ENCODE assay signal across 17 cellular contexts in the genomic region with DNA sequence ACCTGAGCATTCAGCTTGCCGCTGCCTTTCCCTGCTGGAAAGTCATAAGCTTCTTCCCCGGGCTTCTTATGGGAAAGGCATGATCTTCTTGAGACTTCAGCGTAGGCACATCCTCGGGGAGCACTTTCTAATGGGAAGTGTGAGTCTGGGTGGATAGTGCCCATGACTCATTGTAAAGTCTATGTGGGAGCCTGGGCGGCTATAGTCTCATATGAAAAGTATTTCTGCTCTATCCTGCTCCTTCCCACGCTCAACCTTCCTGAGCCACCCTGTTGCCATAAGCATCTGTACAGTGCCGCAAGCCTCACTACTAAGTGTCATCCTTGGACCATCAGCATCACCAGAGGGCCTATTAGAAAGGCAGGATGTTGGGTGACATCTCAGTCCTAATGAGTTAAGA.
A peak's percentile ranks its signal among the peaks of the same experiment; 100 is the strongest.
DNase-seq lines count a peak whose midpoint lies in the region; ATAC-seq and TF ChIP-seq lines count a peak whose summit lies in the region.
"Had no signal": no experiment of that assay in that cellular context is flagged by ENCODE, and none has a peak within 500 bp of the region (broad histone marks: within the 10 kb centered on the region; RNA-seq: fewer than 3 reads in every experiment).

No MANE protein-coding gene starts in this region.

- TF ChIP-seq CTCF in RWPE2 (IDR thresholded peaks at IDR 0.05; ENCODE audit: poor library complexity, severe bottlenecking) (no peak), fibroblast of mammary gland (conservative IDR thresholded peaks at IDR 0.05; ENCODE audit: control insufficient read depth, insufficient read depth, low read depth, low read length) (no peak)

- ATAC-seq in RWPE2 (ENCODE audit: low read depth): peak; percentile 52
- ATAC-seq: gastrocnemius medialis; naive thymus-derived CD4-positive, alpha-beta T cell had no signal

- H3K27me3 ChIP-seq in RWPE2 (ENCODE audit: insufficient read depth, poor library complexity, severe bottlenecking): no peaks in the 10 kb centered on the region
- H3K27me3 ChIP-seq in skeletal muscle satellite cell (ENCODE audit: control insufficient read depth, insufficient read depth, low read length): no peaks in the 10 kb centered on the region
- H3K27me3 ChIP-seq: gastrocnemius medialis, sigmoid colon had no signal

- H3K4me1 ChIP-seq in RWPE2 (ENCODE audit: insufficient read depth, poor library complexity, severe bottlenecking): peaks cover 31% of the 10 kb centered on the region
- peaks cover 63% of the 10 kb centered on the region for H3K4me1 ChIP-seq in skeletal muscle satellite cell (ENCODE audit: control insufficient read depth, insufficient read depth, low read length)
- H3K4me1 ChIP-seq: gastrocnemius medialis had no signal

- H3K9ac ChIP-seq in skeletal muscle satellite cell (ENCODE audit: low read depth, low read length): peak overlapping the region; percentile 83

- H3K4me3 ChIP-seq in RWPE2 (ENCODE audit: severe bottlenecking) (no peak overlapping the region), fibroblast of mammary gland (ENCODE audit: control insufficient read depth, low read depth, low read length) (no peak overlapping the region), skeletal muscle satellite cell (ENCODE audit: low read length) (peak overlapping the region; percentile 12)
- H3K4me3 ChIP-seq: gastrocnemius medialis, sigmoid colon had no signal

- peak overlapping the region; percentile 51 for H3K4me2 ChIP-seq in skeletal muscle satellite cell (ENCODE audit: low read length)

- peak; percentile 97 for DNase-seq in GM04503 (ENCODE audit: low read depth)
- DNase-seq in RWPE2 (ENCODE audit: low spot score): peak; percentile 55
- peak; percentile 96 for DNase-seq in fibroblast of mammary gland (ENCODE audit: low read depth)
- no peak for DNase-seq in stimulated activated CD4-positive, alpha-beta T cell treated with anti-CD3 and anti-CD28 coated beads, Interleukin-15, amount 100 ng/mL, for 24 hours
- DNase-seq in activated effector memory CD4-positive, alpha-beta T cell treated with anti-CD3 and anti-CD28 coated beads, Interleukin-2, amount 50 U/mL, for 16 hours: no peak
- no peak for DNase-seq in AML-193 (lab: John Stamatoyannopoulos, UW)
- DNase-seq: activated naive CD4-positive, alpha-beta T cell treated with anti-CD3 and anti-CD28 coated beads for 36 hours; cerebellar nuclear complex; DMS 273 treated with DMSO at 0.1 percent for 48 hours; gastrocnemius medialis; kidney glomerular epithelial cell; naive thymus-derived CD4-positive, alpha-beta T cell; NCI-H1092; sigmoid colon; substantia nigra; T-helper 9 cell had no signal

- H3K9me3 ChIP-seq in RWPE2 (ENCODE audit: severe bottlenecking) (no peaks in the 10 kb centered on the region), skeletal muscle satellite cell (replicated peaks; ENCODE audit: low read length) (no peaks in the 10 kb centered on the region)
- H3K9me3 ChIP-seq: gastrocnemius medialis, sigmoid colon had no signal

- no peaks in the 10 kb centered on the region for H3K36me3 ChIP-seq in RWPE2 (ENCODE audit: low read depth)
- no peaks in the 10 kb centered on the region for H3K36me3 ChIP-seq in skeletal muscle satellite cell (ENCODE audit: insufficient read depth, low read length)
- H3K36me3 ChIP-seq: gastrocnemius medialis, sigmoid colon had no signal

- peak overlapping the region; percentile 7 for H3K27ac ChIP-seq in RWPE2 (ENCODE audit: poor library complexity, severe bottlenecking)
- H3K27ac ChIP-seq: gastrocnemius medialis, sigmoid colon had no signal

Comparison
In these comparisons a context has a peak if more than half of its experiments do, and no peak if none do; other contexts are left out.
1. DNase-seq: peak in GM04503 (single experiment), RWPE2 (single experiment) and fibroblast of mammary gland (single experiment); none in stimulated activated CD4-positive, alpha-beta T cell treated with anti-CD3 and anti-CD28 coated beads, Interleukin-15, amount 100 ng/mL, for 24 hours (single experiment), activated effector memory CD4-positive, alpha-beta T cell treated with anti-CD3 and anti-CD28 coated beads, Interleukin-2, amount 50 U/mL, for 16 hours (single experiment) and AML-193 (0 of 2).